10 cellular contexts compared by ENCODE assay signal in genomic region chr9:37146372-37146771, GRCh38. TPM values are rescaled to one million over a fixed set of nuclear protein-coding genes. Genes with fewer than 3 reads are reported as not detected.
DNase-seq lines count a peak whose midpoint lies in the region; ATAC-seq and TF ChIP-seq lines count a peak whose summit lies in the region.
"Had no signal": no experiment of that assay in that cellular context is flagged by ENCODE, and none has a peak within 500 bp of the region (broad histone marks: within the 10 kb centered on the region; RNA-seq: fewer than 3 reads in every experiment).

No MANE protein-coding gene starts in this region.

- peak overlapping the region; percentile 24 for H3K4me3 Mint-ChIP-seq in activated CD4-positive, alpha-beta T cell treated with anti-CD3 and anti-CD28 coated beads for 36 hours
- H3K4me3 Mint-ChIP-seq in activated T-helper 17 cell treated with anti-CD3 and anti-CD28 coated beads, Interleukin-2, amount 50 U/mL, for 72 hours = peak overlapping the region; percentile 79
- H3K4me3 Mint-ChIP-seq in stimulated activated effector memory CD8-positive, alpha-beta T cell treated with anti-CD3 and anti-CD28 coated beads, Interleukin-12 subunit alpha, Interleukin-12 subunit beta, amount 100 ng/mL, for 72 hours = peak overlapping the region; percentile 49

- intact Hi-C loops in activated CD4-positive, alpha-beta T cell treated with anti-CD3 and anti-CD28 coated beads for 36 hours (cut with DNase I, micrococcal nuclease) = no loop called here

- POLR2A ChIA-PET in activated CD4-positive, alpha-beta T cell treated with anti-CD3 and anti-CD28 coated beads for 36 hours (lab: Charles Lee) = no interaction called here

- no peaks in the 10 kb centered on the region for H3K27me3 Mint-ChIP-seq in activated CD4-positive, alpha-beta T cell treated with anti-CD3 and anti-CD28 coated beads for 36 hours
- H3K27me3 Mint-ChIP-seq in activated T-helper 17 cell treated with anti-CD3 and anti-CD28 coated beads, Interleukin-2, amount 50 U/mL, for 72 hours = no peaks in the 10 kb centered on the region

- TF ChIP-seq CTCF in omental fat pad (IDR thresholded peaks at IDR 0.05) = no peak

- H3K27ac Mint-ChIP-seq in activated CD4-positive, alpha-beta T cell treated with anti-CD3 and anti-CD28 coated beads for 36 hours = peak overlapping the region; percentile 83
- H3K27ac Mint-ChIP-seq in activated T-helper 17 cell treated with anti-CD3 and anti-CD28 coated beads, Interleukin-2, amount 50 U/mL, for 72 hours = peak overlapping the region; percentile 89
- peak overlapping the region; percentile 72 for H3K27ac Mint-ChIP-seq in stimulated activated effector memory CD8-positive, alpha-beta T cell treated with anti-CD3 and anti-CD28 coated beads, Interleukin-12 subunit alpha, Interleukin-12 subunit beta, amount 100 ng/mL, for 72 hours

- H3K36me3 Mint-ChIP-seq in activated CD4-positive, alpha-beta T cell treated with anti-CD3 and anti-CD28 coated beads for 36 hours (ENCODE audit: low read depth) = peaks cover 27% of the 10 kb centered on the region
- peaks cover 36% of the 10 kb centered on the region for H3K36me3 Mint-ChIP-seq in activated T-helper 17 cell treated with anti-CD3 and anti-CD28 coated beads, Interleukin-2, amount 50 U/mL, for 72 hours (ENCODE audit: low read depth)
- peaks cover 21% of the 10 kb centered on the region for H3K36me3 Mint-ChIP-seq in stimulated activated effector memory CD8-positive, alpha-beta T cell treated with anti-CD3 and anti-CD28 coated beads, Interleukin-12 subunit alpha, Interleukin-12 subunit beta, amount 100 ng/mL, for 72 hours

- DNase-seq in activated CD4-positive, alpha-beta T cell treated with anti-CD3 and anti-CD28 coated beads for 36 hours = no peak
- no peak for DNase-seq in activated CD4-positive, alpha-beta T cell treated with anti-CD3 and anti-CD28 coated beads, Interleukin-2, amount 50 U/mL, for 48 hours
- no peak for DNase-seq in stimulated activated effector memory CD8-positive, alpha-beta T cell treated with anti-CD3 and anti-CD28 coated beads, Interleukin-12 subunit alpha, Interleukin-12 subunit beta, amount 100 ng/mL, for 72 hours (ENCODE audit: low spot score in 2 of 2)
- DNase-seq in T-helper 9 cell (no peak), omental fat pad (ENCODE audit: low spot score) (no peak), NCI-H1436 treated with DMSO at 0.1 percent for 48 hours (lab: John Stamatoyannopoulos, UW) (no peak)
- DNase-seq: cerebellar nuclear complex, T1000 had no signal

- peak; percentile 60 for ATAC-seq in activated CD4-positive, alpha-beta T cell treated with anti-CD3 and anti-CD28 coated beads for 36 hours
- ATAC-seq in HG03565 (IDR thresholded peaks at IDR 0.05; ENCODE audit: unreplicated experiment) (peak; percentile 47), omental fat pad (ENCODE audit: low FRiP score) (no peak)
- ATAC-seq in activated T-helper 17 cell treated with anti-CD3 and anti-CD28 coated beads, Interleukin-2, amount 50 U/mL, for 72 hours (replicated peaks) = peak; percentile 29
- ATAC-seq in stimulated activated effector memory CD8-positive, alpha-beta T cell treated with anti-CD3 and anti-CD28 coated beads, Interleukin-12 subunit alpha, Interleukin-12 subunit beta, amount 100 ng/mL, for 72 hours = peak; percentile 54

- no peaks in the 10 kb centered on the region for H3K9me3 Mint-ChIP-seq in activated CD4-positive, alpha-beta T cell treated with anti-CD3 and anti-CD28 coated beads for 36 hours (ENCODE audit: low read depth)
- no peaks in the 10 kb centered on the region for H3K9me3 Mint-ChIP-seq in activated T-helper 17 cell treated with anti-CD3 and anti-CD28 coated beads, Interleukin-2, amount 50 U/mL, for 72 hours
- no peaks in the 10 kb centered on the region for H3K9me3 Mint-ChIP-seq in stimulated activated effector memory CD8-positive, alpha-beta T cell treated with anti-CD3 and anti-CD28 coated beads, Interleukin-12 subunit alpha, Interleukin-12 subunit beta, amount 100 ng/mL, for 72 hours

- H3K4me1 Mint-ChIP-seq in activated CD4-positive, alpha-beta T cell treated with anti-CD3 and anti-CD28 coated beads for 36 hours = peaks cover 39% of the 10 kb centered on the region
- peaks cover 14% of the 10 kb centered on the region for H3K4me1 Mint-ChIP-seq in activated T-helper 17 cell treated with anti-CD3 and anti-CD28 coated beads, Interleukin-2, amount 50 U/mL, for 72 hours
- peaks cover 25% of the 10 kb centered on the region for H3K4me1 Mint-ChIP-seq in stimulated activated effector memory CD8-positive, alpha-beta T cell treated with anti-CD3 and anti-CD28 coated beads, Interleukin-12 subunit alpha, Interleukin-12 subunit beta, amount 100 ng/mL, for 72 hours

- CTCF ChIA-PET in activated CD4-positive, alpha-beta T cell treated with anti-CD3 and anti-CD28 coated beads for 36 hours (lab: Charles Lee) = interaction anchor here (0.6 to 0.9 kb wide), 4 partner anchors 30 to 159 kb away, joined by 3 read pairs; no protein-coding TSS in a partner anchor

RNA-seq across cellular contexts. Expression of gene ZCCHC7, which starts 26.0 kb away (rescaled TPM):
- total RNA-seq in activated CD4-positive, alpha-beta T cell treated with anti-CD3 and anti-CD28 coated beads for 36 hours = 10 to 100 TPM; 29.9 to 50.2 TPM
- total RNA-seq in activated T-helper 17 cell treated with anti-CD3 and anti-CD28 coated beads, Interleukin-2, amount 50 U/mL, for 72 hours = 10 to 100 TPM; 19.8 to 27.3 TPM
- total RNA-seq in omental fat pad = 10 to 100 TPM; 11.7 to 24.6 (median 13.6) TPM

Comparison
In these comparisons a context has a peak if more than half of its experiments do, and no peak if none do; other contexts are left out.
1. H3K4me3 Mint-ChIP-seq: peak in every context shown above with its lines; median percentile 79 in activated T-helper 17 cell treated with anti-CD3 and anti-CD28 coated beads, Interleukin-2, amount 50 U/mL, for 72 hours; 49 in stimulated activated effector memory CD8-positive, alpha-beta T cell treated with anti-CD3 and anti-CD28 coated beads, Interleukin-12 subunit alpha, Interleukin-12 subunit beta, amount 100 ng/mL, for 72 hours; 24 in activated CD4-positive, alpha-beta T cell treated with anti-CD3 and anti-CD28 coated beads for 36 hours.